Comparison of ENCODE assay signal across 1 cellular context in genomic region chr16:50024684-50025543, GRCh38.
TF ChIP-seq lines count a peak whose summit lies in the region.

TSS of gene CNEP1R1 (plus strand) at chr16:50025225. CDS start at chr16:50025316, 91 bp downstream.

TF ChIP-seq in K562, 482 proteins besides CTCF, POLR2A, EP300 and RAD21 (continued from another document and continues in another):
- peak; percentile 99 for TF ChIP-seq MBD2 (IDR thresholded peaks at IDR 0.05; ENCODE audit: borderline replicate concordance, low read depth)
- TF ChIP-seq, protein P1, sequence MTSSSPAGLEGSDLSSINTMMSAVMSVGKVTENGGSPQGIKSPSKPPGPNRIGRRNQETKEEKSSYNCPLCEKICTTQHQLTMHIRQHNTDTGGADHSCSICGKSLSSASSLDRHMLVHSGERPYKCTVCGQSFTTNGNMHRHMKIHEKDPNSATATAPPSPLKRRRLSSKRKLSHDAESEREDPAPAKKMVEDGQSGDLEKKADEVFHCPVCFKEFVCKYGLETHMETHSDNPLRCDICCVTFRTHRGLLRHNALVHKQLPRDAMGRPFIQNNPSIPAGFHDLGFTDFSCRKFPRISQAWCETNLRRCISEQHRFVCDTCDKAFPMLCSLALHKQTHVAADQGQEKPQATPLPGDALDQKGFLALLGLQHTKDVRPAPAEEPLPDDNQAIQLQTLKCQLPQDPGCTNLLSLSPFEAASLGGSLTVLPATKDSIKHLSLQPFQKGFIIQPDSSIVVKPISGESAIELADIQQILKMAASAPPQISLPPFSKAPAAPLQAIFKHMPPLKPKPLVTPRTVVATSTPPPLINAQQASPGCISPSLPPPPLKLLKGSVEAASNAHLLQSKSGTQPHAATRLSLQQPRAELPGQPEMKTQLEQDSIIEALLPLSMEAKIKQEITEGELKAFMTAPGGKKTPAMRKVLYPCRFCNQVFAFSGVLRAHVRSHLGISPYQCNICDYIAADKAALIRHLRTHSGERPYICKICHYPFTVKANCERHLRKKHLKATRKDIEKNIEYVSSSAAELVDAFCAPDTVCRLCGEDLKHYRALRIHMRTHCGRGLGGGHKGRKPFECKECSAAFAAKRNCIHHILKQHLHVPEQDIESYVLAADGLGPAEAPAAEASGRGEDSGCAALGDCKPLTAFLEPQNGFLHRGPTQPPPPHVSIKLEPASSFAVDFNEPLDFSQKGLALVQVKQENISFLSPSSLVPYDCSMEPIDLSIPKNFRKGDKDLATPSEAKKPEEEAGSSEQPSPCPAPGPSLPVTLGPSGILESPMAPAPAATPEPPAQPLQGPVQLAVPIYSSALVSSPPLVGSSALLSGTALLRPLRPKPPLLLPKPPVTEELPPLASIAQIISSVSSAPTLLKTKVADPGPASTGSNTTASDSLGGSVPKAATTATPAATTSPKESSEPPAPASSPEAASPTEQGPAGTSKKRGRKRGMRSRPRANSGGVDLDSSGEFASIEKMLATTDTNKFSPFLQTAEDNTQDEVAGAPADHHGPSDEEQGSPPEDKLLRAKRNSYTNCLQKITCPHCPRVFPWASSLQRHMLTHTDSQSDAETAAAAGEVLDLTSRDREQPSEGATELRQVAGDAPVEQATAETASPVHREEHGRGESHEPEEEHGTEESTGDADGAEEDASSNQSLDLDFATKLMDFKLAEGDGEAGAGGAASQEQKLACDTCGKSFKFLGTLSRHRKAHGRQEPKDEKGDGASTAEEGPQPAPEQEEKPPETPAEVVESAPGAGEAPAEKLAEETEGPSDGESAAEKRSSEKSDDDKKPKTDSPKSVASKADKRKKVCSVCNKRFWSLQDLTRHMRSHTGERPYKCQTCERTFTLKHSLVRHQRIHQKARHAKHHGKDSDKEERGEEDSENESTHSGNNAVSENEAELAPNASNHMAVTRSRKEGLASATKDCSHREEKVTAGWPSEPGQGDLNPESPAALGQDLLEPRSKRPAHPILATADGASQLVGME (CRISPR knock-in tag; IDR thresholded peaks at IDR 0.05), result no peak
- TF ChIP-seq POU5F1 (IDR thresholded peaks at IDR 0.05; ENCODE audit: borderline replicate concordance, low read depth, low read length, partially characterized antibody), result peak; percentile 83
- TF ChIP-seq MTA3 (IDR thresholded peaks at IDR 0.05; ENCODE audit: borderline replicate concordance), result peak; percentile 98
- TF ChIP-seq EGR1 (conservative IDR thresholded peaks at IDR 0.05), result peak; percentile 80
- no peak for TF ChIP-seq CHD1 (IDR thresholded peaks at IDR 0.05; ENCODE audit: low read length)
- TF ChIP-seq SMAD4 (CRISPR knock-in tag; conservative IDR thresholded peaks at IDR 0.05), result no peak; the same call in 1 of the 2 replicates
- TF ChIP-seq TAL1 (IDR thresholded peaks at IDR 0.05), result no peak
- no peak for TF ChIP-seq NFXL1 (CRISPR knock-in tag; IDR thresholded peaks at IDR 0.05)
- no peak for TF ChIP-seq BACH1 (tag; IDR thresholded peaks at IDR 0.05)
- TF ChIP-seq ZNF347 (CRISPR knock-in tag; IDR thresholded peaks at IDR 0.05; ENCODE audit: low read depth), result no peak
- no peak for TF ChIP-seq TFE3 (CRISPR knock-in tag; IDR thresholded peaks at IDR 0.05)
- TF ChIP-seq RBM17 (IDR thresholded peaks at IDR 0.05; ENCODE audit: borderline replicate concordance, low read depth, low read length), result no peak
- no peak for TF ChIP-seq MCM3 (IDR thresholded peaks at IDR 0.05)
- TF ChIP-seq, protein P2, sequence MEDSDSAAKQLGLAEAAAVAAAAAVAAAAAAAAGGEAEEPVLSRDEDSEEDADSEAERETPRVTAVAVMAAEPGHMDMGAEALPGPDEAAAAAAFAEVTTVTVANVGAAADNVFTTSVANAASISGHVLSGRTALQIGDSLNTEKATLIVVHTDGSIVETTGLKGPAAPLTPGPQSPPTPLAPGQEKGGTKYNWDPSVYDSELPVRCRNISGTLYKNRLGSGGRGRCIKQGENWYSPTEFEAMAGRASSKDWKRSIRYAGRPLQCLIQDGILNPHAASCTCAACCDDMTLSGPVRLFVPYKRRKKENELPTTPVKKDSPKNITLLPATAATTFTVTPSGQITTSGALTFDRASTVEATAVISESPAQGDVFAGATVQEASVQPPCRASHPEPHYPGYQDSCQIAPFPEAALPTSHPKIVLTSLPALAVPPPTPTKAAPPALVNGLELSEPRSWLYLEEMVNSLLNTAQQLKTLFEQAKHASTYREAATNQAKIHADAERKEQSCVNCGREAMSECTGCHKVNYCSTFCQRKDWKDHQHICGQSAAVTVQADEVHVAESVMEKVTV (CRISPR knock-in tag; IDR thresholded peaks at IDR 0.05), result peak; percentile 95
- no peak for TF ChIP-seq ZNF174 (CRISPR knock-in tag; IDR thresholded peaks at IDR 0.05)
- TF ChIP-seq EWSR1 (IDR thresholded peaks at IDR 0.05; ENCODE audit: borderline replicate concordance, low read depth, partially characterized antibody), result no peak
- no peak for TF ChIP-seq MIER1 (IDR thresholded peaks at IDR 0.05; ENCODE audit: low read depth)
- no peak for TF ChIP-seq HDGF (IDR thresholded peaks at IDR 0.05)
- TF ChIP-seq, protein P3, sequence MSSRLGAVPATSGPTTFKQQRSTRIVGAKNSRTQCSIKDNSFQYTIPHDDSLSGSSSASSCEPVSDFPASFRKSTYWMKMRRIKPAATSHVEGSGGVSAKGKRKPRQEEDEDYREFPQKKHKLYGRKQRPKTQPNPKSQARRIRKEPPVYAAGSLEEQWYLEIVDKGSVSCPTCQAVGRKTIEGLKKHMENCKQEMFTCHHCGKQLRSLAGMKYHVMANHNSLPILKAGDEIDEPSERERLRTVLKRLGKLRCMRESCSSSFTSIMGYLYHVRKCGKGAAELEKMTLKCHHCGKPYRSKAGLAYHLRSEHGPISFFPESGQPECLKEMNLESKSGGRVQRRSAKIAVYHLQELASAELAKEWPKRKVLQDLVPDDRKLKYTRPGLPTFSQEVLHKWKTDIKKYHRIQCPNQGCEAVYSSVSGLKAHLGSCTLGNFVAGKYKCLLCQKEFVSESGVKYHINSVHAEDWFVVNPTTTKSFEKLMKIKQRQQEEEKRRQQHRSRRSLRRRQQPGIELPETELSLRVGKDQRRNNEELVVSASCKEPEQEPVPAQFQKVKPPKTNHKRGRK (tag; IDR thresholded peaks at IDR 0.05), result no peak
- peak; percentile 69 for TF ChIP-seq GABPB1 (CRISPR knock-in tag; IDR thresholded peaks at IDR 0.05)
- peak in 1 of 2 experiments; percentile 92; a peak in 3 of 4 replicates for TF ChIP-seq MLLT1 (IDR thresholded peaks at IDR 0.05)
- TF ChIP-seq, protein P4, sequence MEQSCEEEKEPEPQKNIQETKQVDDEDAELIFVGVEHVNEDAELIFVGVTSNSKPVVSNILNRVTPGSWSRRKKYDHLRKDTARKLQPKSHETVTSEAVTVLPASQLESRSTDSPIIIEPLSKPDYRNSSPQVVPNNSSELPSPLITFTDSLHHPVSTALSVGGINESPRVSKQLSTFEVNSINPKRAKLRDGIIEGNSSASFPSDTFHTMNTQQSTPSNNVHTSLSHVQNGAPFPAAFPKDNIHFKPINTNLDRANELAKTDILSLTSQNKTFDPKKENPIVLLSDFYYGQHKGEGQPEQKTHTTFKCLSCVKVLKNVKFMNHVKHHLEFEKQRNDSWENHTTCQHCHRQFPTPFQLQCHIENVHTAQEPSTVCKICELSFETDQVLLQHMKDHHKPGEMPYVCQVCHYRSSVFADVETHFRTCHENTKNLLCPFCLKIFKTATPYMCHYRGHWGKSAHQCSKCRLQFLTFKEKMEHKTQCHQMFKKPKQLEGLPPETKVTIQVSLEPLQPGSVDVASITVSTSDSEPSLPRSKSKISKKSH (CRISPR knock-in tag; IDR thresholded peaks at IDR 0.05), result no peak
- no peak for TF ChIP-seq NCOA6 (IDR thresholded peaks at IDR 0.05)
- TF ChIP-seq NR2C1 (IDR thresholded peaks at IDR 0.05), result peak; percentile 42; the same call in 1 of the 2 replicates
- TF ChIP-seq NR2C1 (tag; IDR thresholded peaks at IDR 0.05), result 0 out of 2 replicates have a peak, but pooled peaks have one; percentile 9
- TF ChIP-seq MEIS2 (IDR thresholded peaks at IDR 0.05; ENCODE audit: partially characterized antibody), result no peak
- TF ChIP-seq ZNF766 (CRISPR knock-in tag; conservative IDR thresholded peaks at IDR 0.05), result no peak
- TF ChIP-seq EP400 (IDR thresholded peaks at IDR 0.05), result peak; percentile 88
- TF ChIP-seq SIN3A (IDR thresholded peaks at IDR 0.05; ENCODE audit: borderline replicate concordance in 2 of 2, control insufficient read depth in 1 of 2, low read depth in 2 of 2, low read length in 2 of 2), result peak in 1 of 2 experiments; percentile 65; a peak in 2 of 4 replicates
- TF ChIP-seq UBTF (IDR thresholded peaks at IDR 0.05; ENCODE audit: borderline replicate concordance in 1 of 2, low read depth in 2 of 2, low read length in 2 of 2), result no peak
- no peak for TF ChIP-seq ZBTB26 (CRISPR knock-in tag; IDR thresholded peaks at IDR 0.05)
- no peak for TF ChIP-seq ZNF143 (CRISPR knock-in tag; IDR thresholded peaks at IDR 0.05)
- 0 out of 4 replicates have a peak, but pooled peaks of 1 of the 2 experiments have one; percentile 68 for TF ChIP-seq KDM4B (IDR thresholded peaks at IDR 0.05; ENCODE audit: borderline replicate concordance in 2 of 2, low read depth in 1 of 2)
- TF ChIP-seq RFX5 (IDR thresholded peaks at IDR 0.05; ENCODE audit: low read depth, low read length), result no peak
- no peak for TF ChIP-seq FUS (optimal IDR thresholded peaks at IDR 0.05; ENCODE audit: low read depth, low read length)
- no peak for TF ChIP-seq HDAC8 (tag; IDR thresholded peaks at IDR 0.05)
- TF ChIP-seq ZBTB1 (CRISPR knock-in tag; IDR thresholded peaks at IDR 0.05; ENCODE audit: borderline replicate concordance, low read depth), result peak; percentile 84; the same call in 1 of the 2 replicates
- no peak for TF ChIP-seq ZSCAN32 (CRISPR knock-in tag; IDR thresholded peaks at IDR 0.05)
- TF ChIP-seq JUN (IDR thresholded peaks at IDR 0.05; ENCODE audit: borderline replicate concordance, low read depth, low read length), result peak; percentile 15; the same call in 1 of the 2 replicates
- TF ChIP-seq JUN (CRISPR knock-in tag; IDR thresholded peaks at IDR 0.05; ENCODE audit: borderline replicate concordance), result no peak
- TF ChIP-seq CSDE1 (IDR thresholded peaks at IDR 0.05), result no peak
- no peak for TF ChIP-seq ZNF121 (CRISPR knock-in tag; conservative IDR thresholded peaks at IDR 0.05)
- no peak for TF ChIP-seq STAT5A (IDR thresholded peaks at IDR 0.05; ENCODE audit: borderline replicate concordance, low read length)
- TF ChIP-seq MTF1 (CRISPR knock-in tag; IDR thresholded peaks at IDR 0.05; ENCODE audit: borderline replicate concordance), result no peak
- TF ChIP-seq POLR2H (tag; IDR thresholded peaks at IDR 0.05; ENCODE audit: low read depth), result no peak; the same call in 1 of the 2 replicates
- no peak for TF ChIP-seq HNRNPUL1 (IDR thresholded peaks at IDR 0.05; ENCODE audit: low read length)
- peak; percentile 56; the same call in 1 of the 2 replicates for TF ChIP-seq CBX1 (IDR thresholded peaks at IDR 0.05; ENCODE audit: low read depth)
- TF ChIP-seq, protein P5, sequence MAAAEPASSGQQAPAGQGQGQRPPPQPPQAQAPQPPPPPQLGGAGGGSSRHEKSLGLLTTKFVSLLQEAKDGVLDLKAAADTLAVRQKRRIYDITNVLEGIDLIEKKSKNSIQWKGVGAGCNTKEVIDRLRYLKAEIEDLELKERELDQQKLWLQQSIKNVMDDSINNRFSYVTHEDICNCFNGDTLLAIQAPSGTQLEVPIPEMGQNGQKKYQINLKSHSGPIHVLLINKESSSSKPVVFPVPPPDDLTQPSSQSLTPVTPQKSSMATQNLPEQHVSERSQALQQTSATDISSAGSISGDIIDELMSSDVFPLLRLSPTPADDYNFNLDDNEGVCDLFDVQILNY (CRISPR knock-in tag; IDR thresholded peaks at IDR 0.05), result no peak
- TF ChIP-seq, protein P6, sequence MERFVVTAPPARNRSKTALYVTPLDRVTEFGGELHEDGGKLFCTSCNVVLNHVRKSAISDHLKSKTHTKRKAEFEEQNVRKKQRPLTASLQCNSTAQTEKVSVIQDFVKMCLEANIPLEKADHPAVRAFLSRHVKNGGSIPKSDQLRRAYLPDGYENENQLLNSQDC (CRISPR knock-in tag; IDR thresholded peaks at IDR 0.05), result no peak
